1 cellular context compared by ENCODE assay signal in the genomic region with DNA sequence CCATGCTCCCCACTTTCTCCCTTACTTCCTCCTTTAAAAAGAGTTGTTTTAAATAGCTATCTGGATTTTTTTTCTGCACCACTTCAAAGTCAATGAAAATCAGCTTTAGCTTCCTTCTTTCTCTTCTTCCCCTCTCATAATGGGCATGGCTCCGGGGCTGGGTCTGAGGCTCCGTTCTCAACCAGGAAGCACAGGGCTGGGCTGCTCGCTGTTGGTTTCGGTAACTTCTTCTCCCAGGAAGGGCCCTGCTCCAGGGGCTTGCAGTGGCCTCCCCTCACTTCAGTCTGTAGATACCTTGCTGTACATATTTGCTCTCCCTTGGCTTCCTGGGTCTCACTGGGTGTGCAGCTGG.
TF ChIP-seq lines count a peak whose summit lies in the region.

No MANE protein-coding gene starts in this region.

TF ChIP-seq in WTC11, 78 proteins besides CTCF, POLR2A, EP300 and RAD21 (continued from another document):
- TF ChIP-seq ZNF317 (CRISPR knock-in tag; IDR thresholded peaks at IDR 0.05; ENCODE audit: borderline replicate concordance, low read depth) (no peak), SMAD3 (CRISPR knock-in tag; IDR thresholded peaks at IDR 0.05; ENCODE audit: borderline replicate concordance) (no peak), TP53 (CRISPR knock-in tag; IDR thresholded peaks at IDR 0.05) (no peak)
